In the genomic region with DNA sequence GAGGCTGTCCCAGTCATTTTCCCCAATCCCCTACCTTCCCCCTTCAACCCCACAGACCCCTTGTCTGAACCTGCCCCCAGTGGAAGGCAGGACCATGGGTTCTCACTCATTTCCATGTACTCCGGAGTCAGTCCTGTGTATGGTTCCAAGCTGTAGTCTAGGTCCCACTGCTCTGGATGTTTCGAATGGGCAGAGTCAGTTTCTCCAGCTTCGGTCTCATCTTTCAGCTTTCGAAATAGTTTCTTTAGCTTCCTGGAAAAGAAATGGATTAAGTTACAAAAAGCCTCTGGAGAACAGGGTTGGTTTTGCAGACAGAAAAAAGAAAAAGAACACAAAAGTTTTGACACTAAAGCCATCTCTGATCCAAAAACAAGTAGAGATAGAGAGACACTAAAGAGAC, we compare ENCODE assay signal across 7 cellular contexts.
"Had no signal": no experiment of that assay in that cellular context is flagged by ENCODE, and none has a peak within 500 bp of the region (broad histone marks: within the 10 kb centered on the region; RNA-seq: fewer than 3 reads in every experiment).

No MANE protein-coding gene starts in this region.

- H3K4me2 ChIP-seq: GM23338 had no signal

- ATAC-seq: GM23338, HepG2, K562 had no signal

- H3K4me3 ChIP-seq: GM23338, K562 had no signal

- DNase-seq: H9, HCEC 1CT, KG1 had no signal

- H3K27ac ChIP-seq: HL-60 had no signal

- H2AFZ ChIP-seq: GM23338 had no signal
